In the genomic region with DNA sequence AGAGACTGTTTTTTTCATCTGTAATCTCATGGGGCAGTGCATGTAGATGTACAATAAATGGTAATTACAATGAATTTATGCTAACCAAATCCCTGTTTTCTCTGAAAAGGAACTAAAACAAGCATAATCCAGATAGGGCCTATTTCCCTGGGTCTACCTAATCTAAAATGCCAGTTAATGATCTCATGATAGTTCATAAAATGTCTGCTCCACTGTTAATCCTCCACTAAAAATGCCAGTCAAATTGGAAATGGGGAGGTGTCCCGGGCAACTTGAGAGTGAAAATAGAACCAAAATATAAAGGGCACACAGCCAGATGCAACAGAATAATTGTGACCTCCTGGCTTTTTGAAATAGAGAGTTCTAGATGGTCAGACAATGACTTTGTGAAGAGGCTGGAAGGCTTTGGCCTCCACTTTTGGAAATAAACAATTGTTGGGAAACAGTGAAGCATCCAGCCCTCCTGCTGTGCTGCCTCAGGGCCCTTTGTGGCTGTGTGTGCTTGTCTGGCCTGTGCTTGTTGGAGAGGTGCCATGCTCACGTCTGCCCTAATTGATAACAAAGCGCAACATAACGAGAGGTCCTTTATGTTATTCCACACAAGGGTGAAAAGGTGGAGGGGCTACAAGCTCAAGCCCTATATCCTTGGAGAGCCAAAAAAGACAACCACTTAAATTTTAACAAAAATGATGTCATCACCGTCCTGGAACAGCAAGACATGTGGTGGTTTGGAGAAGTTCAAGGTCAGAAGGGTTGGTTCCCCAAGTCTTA, we compare ENCODE assay signal across 1 cellular context.
A peak's percentile ranks its signal among the peaks of the same experiment; 100 is the strongest.
TF ChIP-seq lines count a peak whose summit lies in the region.

No MANE protein-coding gene starts in this region.

TF ChIP-seq in HEK293, 187 proteins besides CTCF, POLR2A, EP300 and RAD21 (continued from another document):
- TF ChIP-seq, protein P1, sequence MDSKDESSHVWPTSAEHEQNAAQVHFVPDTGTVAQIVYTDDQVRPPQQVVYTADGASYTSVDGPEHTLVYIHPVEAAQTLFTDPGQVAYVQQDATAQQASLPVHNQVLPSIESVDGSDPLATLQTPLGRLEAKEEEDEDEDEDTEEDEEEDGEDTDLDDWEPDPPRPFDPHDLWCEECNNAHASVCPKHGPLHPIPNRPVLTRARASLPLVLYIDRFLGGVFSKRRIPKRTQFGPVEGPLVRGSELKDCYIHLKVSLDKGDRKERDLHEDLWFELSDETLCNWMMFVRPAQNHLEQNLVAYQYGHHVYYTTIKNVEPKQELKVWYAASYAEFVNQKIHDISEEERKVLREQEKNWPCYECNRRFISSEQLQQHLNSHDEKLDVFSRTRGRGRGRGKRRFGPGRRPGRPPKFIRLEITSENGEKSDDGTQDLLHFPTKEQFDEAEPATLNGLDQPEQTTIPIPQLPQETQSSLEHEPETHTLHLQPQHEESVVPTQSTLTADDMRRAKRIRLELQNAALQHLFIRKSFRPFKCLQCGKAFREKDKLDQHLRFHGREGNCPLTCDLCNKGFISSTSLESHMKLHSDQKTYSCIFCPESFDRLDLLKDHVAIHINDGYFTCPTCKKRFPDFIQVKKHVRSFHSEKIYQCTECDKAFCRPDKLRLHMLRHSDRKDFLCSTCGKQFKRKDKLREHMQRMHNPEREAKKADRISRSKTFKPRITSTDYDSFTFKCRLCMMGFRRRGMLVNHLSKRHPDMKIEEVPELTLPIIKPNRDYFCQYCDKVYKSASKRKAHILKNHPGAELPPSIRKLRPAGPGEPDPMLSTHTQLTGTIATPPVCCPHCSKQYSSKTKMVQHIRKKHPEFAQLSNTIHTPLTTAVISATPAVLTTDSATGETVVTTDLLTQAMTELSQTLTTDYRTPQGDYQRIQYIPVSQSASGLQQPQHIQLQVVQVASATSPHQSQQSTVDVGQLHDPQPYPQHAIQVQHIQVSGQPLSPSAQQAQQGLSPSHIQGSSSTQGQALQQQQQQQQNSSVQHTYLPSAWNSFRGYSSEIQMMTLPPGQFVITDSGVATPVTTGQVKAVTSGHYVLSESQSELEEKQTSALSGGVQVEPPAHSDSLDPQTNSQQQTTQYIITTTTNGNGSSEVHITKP (tag by site-specific recombination; IDR thresholded peaks at IDR 0.05): 0 out of 2 replicates have a peak, but pooled peaks have one; percentile 29
- TF ChIP-seq ZSCAN30 (tag by site-specific recombination; IDR thresholded peaks at IDR 0.05) (peak; percentile 58; the same call in 1 of the 2 replicates), BCL11B (tag by site-specific recombination; IDR thresholded peaks at IDR 0.05; ENCODE audit: low read depth) (peak; percentile 40), MEIS1 (CRISPR knock-in tag; IDR thresholded peaks at IDR 0.05; ENCODE audit: borderline replicate concordance) (no peak), ZNF585B (tag by site-specific recombination; IDR thresholded peaks at IDR 0.05) (no peak), BCL11A (tag by site-specific recombination; IDR thresholded peaks at IDR 0.05; ENCODE audit: low read depth) (peak; percentile 76; the same call in 1 of the 2 replicates), ZNF837 (tag by site-specific recombination; IDR thresholded peaks at IDR 0.05) (no peak), ZNF707 (tag by site-specific recombination; IDR thresholded peaks at IDR 0.05) (no peak), WT1 (tag by site-specific recombination; IDR thresholded peaks at IDR 0.05) (peak; percentile 90), SCRT2 (tag by site-specific recombination; IDR thresholded peaks at IDR 0.05) (peak; percentile 39; the same call in 1 of the 2 replicates), ZNF664 (tag by site-specific recombination; IDR thresholded peaks at IDR 0.05) (peak; percentile 79), OSR2 (tag by site-specific recombination; IDR thresholded peaks at IDR 0.05) (peak; percentile 90), ZNF654 (tag by site-specific recombination; IDR thresholded peaks at IDR 0.05; ENCODE audit: low read depth) (no peak), ZSCAN16 (tag by site-specific recombination; IDR thresholded peaks at IDR 0.05) (0 out of 2 replicates have a peak, but pooled peaks have one; percentile 8), ZNF37A (tag by site-specific recombination; IDR thresholded peaks at IDR 0.05) (no peak)
- TF ChIP-seq, protein P2, sequence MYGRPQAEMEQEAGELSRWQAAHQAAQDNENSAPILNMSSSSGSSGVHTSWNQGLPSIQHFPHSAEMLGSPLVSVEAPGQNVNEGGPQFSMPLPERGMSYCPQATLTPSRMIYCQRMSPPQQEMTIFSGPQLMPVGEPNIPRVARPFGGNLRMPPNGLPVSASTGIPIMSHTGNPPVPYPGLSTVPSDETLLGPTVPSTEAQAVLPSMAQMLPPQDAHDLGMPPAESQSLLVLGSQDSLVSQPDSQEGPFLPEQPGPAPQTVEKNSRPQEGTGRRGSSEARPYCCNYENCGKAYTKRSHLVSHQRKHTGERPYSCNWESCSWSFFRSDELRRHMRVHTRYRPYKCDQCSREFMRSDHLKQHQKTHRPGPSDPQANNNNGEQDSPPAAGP (tag by site-specific recombination; IDR thresholded peaks at IDR 0.05): no peak
- TF ChIP-seq, protein P3, sequence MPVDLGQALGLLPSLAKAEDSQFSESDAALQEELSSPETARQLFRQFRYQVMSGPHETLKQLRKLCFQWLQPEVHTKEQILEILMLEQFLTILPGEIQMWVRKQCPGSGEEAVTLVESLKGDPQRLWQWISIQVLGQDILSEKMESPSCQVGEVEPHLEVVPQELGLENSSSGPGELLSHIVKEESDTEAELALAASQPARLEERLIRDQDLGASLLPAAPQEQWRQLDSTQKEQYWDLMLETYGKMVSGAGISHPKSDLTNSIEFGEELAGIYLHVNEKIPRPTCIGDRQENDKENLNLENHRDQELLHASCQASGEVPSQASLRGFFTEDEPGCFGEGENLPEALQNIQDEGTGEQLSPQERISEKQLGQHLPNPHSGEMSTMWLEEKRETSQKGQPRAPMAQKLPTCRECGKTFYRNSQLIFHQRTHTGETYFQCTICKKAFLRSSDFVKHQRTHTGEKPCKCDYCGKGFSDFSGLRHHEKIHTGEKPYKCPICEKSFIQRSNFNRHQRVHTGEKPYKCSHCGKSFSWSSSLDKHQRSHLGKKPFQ (tag by site-specific recombination; IDR thresholded peaks at IDR 0.05): peak; percentile 40; the same call in 1 of the 2 replicates
- TF ChIP-seq, protein P4, sequence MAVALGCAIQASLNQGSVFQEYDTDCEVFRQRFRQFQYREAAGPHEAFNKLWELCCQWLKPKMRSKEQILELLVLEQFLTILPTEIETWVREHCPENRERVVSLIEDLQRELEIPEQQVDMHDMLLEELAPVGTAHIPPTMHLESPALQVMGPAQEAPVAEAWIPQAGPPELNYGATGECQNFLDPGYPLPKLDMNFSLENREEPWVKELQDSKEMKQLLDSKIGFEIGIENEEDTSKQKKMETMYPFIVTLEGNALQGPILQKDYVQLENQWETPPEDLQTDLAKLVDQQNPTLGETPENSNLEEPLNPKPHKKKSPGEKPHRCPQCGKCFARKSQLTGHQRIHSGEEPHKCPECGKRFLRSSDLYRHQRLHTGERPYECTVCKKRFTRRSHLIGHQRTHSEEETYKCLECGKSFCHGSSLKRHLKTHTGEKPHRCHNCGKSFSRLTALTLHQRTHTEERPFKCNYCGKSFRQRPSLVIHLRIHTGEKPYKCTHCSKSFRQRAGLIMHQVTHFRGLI (tag by site-specific recombination; IDR thresholded peaks at IDR 0.05): 0 out of 2 replicates have a peak, but pooled peaks have one; percentile 18
- TF ChIP-seq, protein P5, sequence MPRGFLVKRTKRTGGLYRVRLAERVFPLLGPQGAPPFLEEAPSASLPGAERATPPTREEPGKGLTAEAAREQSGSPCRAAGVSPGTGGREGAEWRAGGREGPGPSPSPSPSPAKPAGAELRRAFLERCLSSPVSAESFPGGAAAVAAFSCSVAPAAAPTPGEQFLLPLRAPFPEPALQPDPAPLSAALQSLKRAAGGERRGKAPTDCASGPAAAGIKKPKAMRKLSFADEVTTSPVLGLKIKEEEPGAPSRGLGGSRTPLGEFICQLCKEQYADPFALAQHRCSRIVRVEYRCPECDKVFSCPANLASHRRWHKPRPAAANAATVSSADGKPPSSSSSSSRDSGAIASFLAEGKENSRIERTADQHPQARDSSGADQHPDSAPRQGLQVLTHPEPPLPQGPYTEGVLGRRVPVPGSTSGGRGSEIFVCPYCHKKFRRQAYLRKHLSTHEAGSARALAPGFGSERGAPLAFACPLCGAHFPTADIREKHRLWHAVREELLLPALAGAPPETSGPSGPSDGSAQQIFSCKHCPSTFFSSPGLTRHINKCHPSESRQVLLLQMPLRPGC (tag by site-specific recombination; IDR thresholded peaks at IDR 0.05): peak; percentile 60; the same call in 1 of the 2 replicates
